ENCODE assay signal across 22 cellular contexts in genomic region chr11:16542353-16542752, GRCh38.
"Had no signal": no experiment of that assay in that cellular context is flagged by ENCODE, and none has a peak within 500 bp of the region (broad histone marks: within the 10 kb centered on the region; RNA-seq: fewer than 3 reads in every experiment).

No MANE protein-coding gene starts in this region.

- H3K4me1 ChIP-seq: esophagus muscularis mucosa, foreskin keratinocyte, gastroesophageal sphincter, heart left ventricle, left lung, lower lobe of right lung had no signal

- ATAC-seq: foreskin keratinocyte, gastroesophageal sphincter, heart left ventricle, left cardiac atrium, left lung, left ventricle myocardium superior, lower lobe of right lung, mucosa of descending colon had no signal

- H3K4me3 ChIP-seq: coronary artery, dorsolateral prefrontal cortex, esophagus muscularis mucosa, gastroesophageal sphincter, heart left ventricle, hepatocyte, left lung, lower lobe of right lung, mucosa of descending colon had no signal

- DNase-seq: dermis blood vessel endothelial cell; dorsolateral prefrontal cortex; effector CD4-positive, alpha-beta T cell; effector memory CD4-positive, alpha-beta T cell; foreskin keratinocyte; hypothalamus; immature natural killer cell; left cardiac atrium; left lung; left ventricle myocardium superior; lower lobe of right lung; mesenchymal stem cell; mucosa of descending colon had no signal

- H3K4me2 ChIP-seq: hepatocyte had no signal

- H3K9me3 ChIP-seq: esophagus muscularis mucosa, mucosa of descending colon had no signal

- H3K36me3 ChIP-seq: esophagus muscularis mucosa, gastroesophageal sphincter, heart left ventricle, left lung, lower lobe of right lung had no signal

- FAIRE-seq: colon, endothelial cell of umbilical vein, frontal cortex, keratinocyte had no signal

- H2AFZ ChIP-seq: hepatocyte had no signal

- H3K27me3 ChIP-seq: dorsolateral prefrontal cortex, esophagus muscularis mucosa, foreskin keratinocyte, gastroesophageal sphincter, heart left ventricle, hepatocyte, left lung had no signal

- H3K27ac ChIP-seq: coronary artery, dorsolateral prefrontal cortex, esophagus muscularis mucosa, foreskin keratinocyte, gastroesophageal sphincter, heart left ventricle, hepatocyte, left lung, lower lobe of right lung had no signal
